10 cellular contexts compared by ENCODE assay signal in the genomic region with DNA sequence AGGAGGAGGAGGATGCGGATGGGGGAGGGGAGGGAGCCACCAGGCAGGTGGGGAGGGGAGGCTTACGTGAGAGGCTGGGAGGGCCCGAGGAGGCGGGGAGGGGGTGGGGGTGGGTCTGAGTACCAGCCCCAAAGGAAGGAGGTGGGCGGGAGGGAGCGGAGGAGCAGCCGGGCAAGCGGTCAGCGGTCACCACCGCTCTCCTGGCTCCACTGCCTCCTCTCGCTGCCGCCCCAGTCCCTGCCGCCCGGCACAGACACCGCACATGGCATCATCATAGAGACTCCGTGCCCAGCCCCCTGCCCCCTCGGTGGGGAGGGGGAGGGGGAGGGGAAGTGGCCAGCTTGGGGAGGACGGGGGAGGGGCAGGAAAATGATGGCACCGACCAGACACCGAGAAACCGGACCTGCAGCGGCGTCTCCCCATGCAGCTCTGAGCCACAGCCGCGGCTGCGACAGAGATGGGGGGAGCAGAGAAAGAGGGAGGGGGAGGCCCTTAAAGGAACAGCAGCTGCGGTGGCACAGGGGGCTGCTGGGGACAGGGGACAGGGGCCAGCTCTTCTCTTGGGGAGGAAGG. TPM values are rescaled to one million over a fixed set of nuclear protein-coding genes. Genes with fewer than 3 reads are reported as not detected.
DNase-seq lines count a peak whose midpoint lies in the region; ATAC-seq and TF ChIP-seq lines count a peak whose summit lies in the region.
"Had no signal": no experiment of that assay in that cellular context is flagged by ENCODE, and none has a peak within 500 bp of the region (broad histone marks: within the 10 kb centered on the region; RNA-seq: fewer than 3 reads in every experiment).

A gene with protein sequence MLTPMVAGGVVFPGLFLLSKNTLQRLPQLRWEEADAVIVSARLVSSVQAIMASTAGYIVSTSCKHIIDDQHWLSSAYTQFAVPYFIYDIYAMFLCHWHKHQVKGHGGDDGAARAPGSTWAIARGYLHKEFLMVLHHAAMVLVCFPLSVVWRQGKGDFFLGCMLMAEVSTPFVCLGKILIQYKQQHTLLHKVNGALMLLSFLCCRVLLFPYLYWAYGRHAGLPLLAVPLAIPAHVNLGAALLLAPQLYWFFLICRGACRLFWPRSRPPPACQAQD (minus strand): TSS at position 431 of the 573 bp plus-strand sequence. CDS start 744 bp downstream, outside the sequence.

- H3K27ac ChIP-seq in A673 (ENCODE audit: low read depth, low read length, poor library complexity, severe bottlenecking) (no peak within 1 kb of the TSS), transverse colon (no peak within 1 kb of the TSS)

- peak within 1 kb of the TSS; percentile 39 for H3K4me3 ChIP-seq in A673 (ENCODE audit: low read depth, low read length, poor library complexity, severe bottlenecking)
- H3K4me3 ChIP-seq in H7 (ENCODE audit: insufficient read depth, low read depth, low read length) = peak within 1 kb of the TSS; percentile 52
- peak within 1 kb of the TSS in 1 of 4 donors; percentile 10 for H3K4me3 ChIP-seq in transverse colon

- no TSS peak for BruUV-seq in A673 (replicated peaks; lab: Mats Ljungman, UMichigan)

- H3K4me1 ChIP-seq in A673 (ENCODE audit: insufficient read depth, low read length, poor library complexity, severe bottlenecking) (no peaks in the 10 kb centered on the region), transverse colon (peaks cover 0 to 9% (median 4%) of the 10 kb centered on the region in 4 donors)

- no peaks in the 10 kb centered on the region for H3K36me3 Mint-ChIP-seq in activated T-helper 17 cell treated with anti-CD3 and anti-CD28 coated beads, Interleukin-2, amount 50 U/mL, for 72 hours (ENCODE audit: low read depth)

- H3K9me3 Mint-ChIP-seq in activated T-helper 17 cell treated with anti-CD3 and anti-CD28 coated beads, Interleukin-2, amount 50 U/mL, for 72 hours = no peaks in the 10 kb centered on the region

- H3K9me3 ChIP-seq in A673 (ENCODE audit: low read depth, low read length, poor library complexity, severe bottlenecking) (no peaks in the 10 kb centered on the region), transverse colon (no peaks in the 10 kb centered on the region)

- no peak within 1 kb of the TSS for H3K27ac Mint-ChIP-seq in activated T-helper 17 cell treated with anti-CD3 and anti-CD28 coated beads, Interleukin-2, amount 50 U/mL, for 72 hours

- peaks cover 34% of the 10 kb centered on the region for H3K27me3 Mint-ChIP-seq in activated T-helper 17 cell treated with anti-CD3 and anti-CD28 coated beads, Interleukin-2, amount 50 U/mL, for 72 hours

- H3K36me3 ChIP-seq in A673 (ENCODE audit: insufficient read depth, low read length, poor library complexity, severe bottlenecking) (no peaks in the 10 kb centered on the region), H7 (replicated peaks; ENCODE audit: control insufficient read depth, insufficient read depth, low read length) (no peaks in the 10 kb centered on the region), transverse colon (no peaks in the 10 kb centered on the region)

- CTCF ChIA-PET in A673 (lab: Charles Lee) = interaction anchor here (0.5 to 1.1 kb wide), 5 partner anchors 22 to 330 kb away, joined by 3 to 5 read pairs (median 3); a partner anchor contains a TSS

- DNase-seq in A673 (ENCODE audit: low spot score) (no peak), H7 (peak; percentile 91), islet precursor cell (peak; percentile 57), transverse colon (no peak)
- DNase-seq in stimulated activated CD8-positive, alpha-beta memory T cell treated with anti-CD3 and anti-CD28 coated beads, Interleukin-4, amount 100 ng/mL, for 48 hours = no peak
- DNase-seq in activated naive CD4-positive, alpha-beta T cell treated with anti-CD3 and anti-CD28 coated beads, Interleukin-2, amount 50 U/mL, for 16 hours = no peak
- DNase-seq: activated T-cell treated with anti-CD3 and anti-CD28 coated beads, Interleukin-2, amount 50 U/mL, for 1 hour had no signal

- ATAC-seq in activated T-helper 17 cell treated with anti-CD3 and anti-CD28 coated beads, Interleukin-2, amount 50 U/mL, for 72 hours (replicated peaks) = no peak
- ATAC-seq in HG03460 (IDR thresholded peaks at IDR 0.05; ENCODE audit: unreplicated experiment) = no peak

- peak within 1 kb of the TSS; percentile 57 for H3K4me3 Mint-ChIP-seq in activated T-helper 17 cell treated with anti-CD3 and anti-CD28 coated beads, Interleukin-2, amount 50 U/mL, for 72 hours

- no peak for TF ChIP-seq EP300 in transverse colon (IDR thresholded peaks at IDR 0.05; ENCODE audit: low read depth)

- peaks cover 5% of the 10 kb centered on the region for H3K4me1 Mint-ChIP-seq in activated T-helper 17 cell treated with anti-CD3 and anti-CD28 coated beads, Interleukin-2, amount 50 U/mL, for 72 hours

- H3K27me3 ChIP-seq in A673 (replicated peaks; ENCODE audit: insufficient read depth, low read depth, low read length, poor library complexity) (no peaks in the 10 kb centered on the region), H7 (ENCODE audit: control insufficient read depth, insufficient read depth, low read length) (peaks cover 21% of the 10 kb centered on the region), transverse colon (peaks cover 97% of the 10 kb centered on the region)

- intact Hi-C loops in A673 (cut with micrococcal nuclease; ENCODE audit: unreplicated experiment) = no loop called here
- intact Hi-C loops in transverse colon (cut with DNase I; ENCODE audit: low total_unique reads) = no loop called here

- in situ Hi-C loops in transverse colon (cut with MboI; ENCODE audit: low pct_ligation_motif_present in 1 of 4, low pct_unique_long_range_greater_than_20kb in 1 of 4, low sequenced_read_pairs in 3 of 4) = loop anchor here in 1 of 4 donors (25.0 kb wide), 1 partner anchor 144 kb away; the partner anchor contains the start of gene SEZ6L2

- POLR2A ChIA-PET in A673 (lab: Charles Lee; ENCODE audit: low non-redundant PET) = interaction anchor here (0.5 kb wide), 1 partner anchor 419 kb away, joined by 4 read pairs; no protein-coding TSS in a partner anchor

- TF ChIP-seq POLR2A in transverse colon (IDR thresholded peaks at IDR 0.05) = no peak

- no peak for TF ChIP-seq CTCF in A673 (conservative IDR thresholded peaks at IDR 0.05; ENCODE audit: low read depth, low read length)
- TF ChIP-seq CTCF in transverse colon (IDR thresholded peaks at IDR 0.05) = no peak

- 0 to 8% methylated on average over 4 to 21 of the region's 27 CpGs for WGBS in transverse colon (ENCODE audit: low coverage in 1 of 2), 2 donors

RNA-seq across cellular contexts. Expression of the gene that starts here (rescaled TPM):
- total RNA-seq in A673 (2021) (1.9 and 2.6 TPM in 2 replicates), transverse colon (not detected)
- 3.0 and 5.5 TPM in 2 replicates for total RNA-seq in H7 (2014; rRNA removed; shearing (Covaris generic))
- total RNA-seq in activated T-helper 17 cell treated with anti-CD3 and anti-CD28 coated beads, Interleukin-2, amount 50 U/mL, for 72 hours = 1 to 10 TPM; 1.9 to 7.4 TPM
- total RNA-seq: posterior vena cava had no signal

Comparison
In these comparisons a context has a peak if more than half of its experiments do, and no peak if none do; other contexts are left out.
1. DNase-seq: peak in H7 (single experiment) and islet precursor cell (single experiment); none in A673 (single experiment), stimulated activated CD8-positive, alpha-beta memory T cell treated with anti-CD3 and anti-CD28 coated beads, Interleukin-4, amount 100 ng/mL, for 48 hours (single experiment), transverse colon (single experiment) and activated naive CD4-positive, alpha-beta T cell treated with anti-CD3 and anti-CD28 coated beads, Interleukin-2, amount 50 U/mL, for 16 hours (single experiment).